Comparison of ENCODE assay signal across 8 cellular contexts in genomic region chr1:59007820-59008598, GRCh38.
DNase-seq lines count a peak whose midpoint lies in the region; ATAC-seq and TF ChIP-seq lines count a peak whose summit lies in the region.

No MANE protein-coding gene starts in this region.

- WGBS in tibial nerve, 2 donors: 21 to 27% methylated on average over 8 of the region's 8 CpGs

- no peak for DNase-seq in left cardiac atrium
- DNase-seq in left ventricle myocardium superior: no peak
- peak; percentile 52 to 75 for DNase-seq in dermis microvascular lymphatic vessel endothelial cell (ENCODE audit: low read depth in 2 of 2)
- peak in 1 of 2 donors; percentile 37 for DNase-seq in uterus
- DNase-seq in iPS-NIHi11 (ENCODE audit: low spot score): no peak
- no peak for DNase-seq in NCI-H446 (lab: John Stamatoyannopoulos, UW)
- no peak for DNase-seq in tibial nerve (ENCODE audit: low spot score in 2 of 2)

- peak overlapping the region; percentile 62 to 69 for H3K27ac ChIP-seq in uterus
- H3K27ac ChIP-seq in tibial nerve: peak overlapping the region in 2 of 4 donors; percentile 40 to 57

- no peaks in the 10 kb centered on the region for H3K36me3 ChIP-seq in uterus
- no peaks in the 10 kb centered on the region for H3K36me3 ChIP-seq in tibial nerve

- peaks cover 5 to 6% of the 10 kb centered on the region in 2 donors for H3K4me1 ChIP-seq in uterus
- H3K4me1 ChIP-seq in tibial nerve: peaks cover 0 to 25% (median 14%) of the 10 kb centered on the region in 4 donors

- TF ChIP-seq CTCF in uterus (IDR thresholded peaks at IDR 0.05) (no peak), tibial nerve (IDR thresholded peaks at IDR 0.05) (no peak)

- peak; percentile 14 to 20 for ATAC-seq in left cardiac atrium
- ATAC-seq in left ventricle myocardium superior: no peak
- ATAC-seq in HG03460 (IDR thresholded peaks at IDR 0.05; ENCODE audit: unreplicated experiment): peak; percentile 51

- H3K27me3 ChIP-seq in uterus (no peaks in the 10 kb centered on the region), tibial nerve (no peaks in the 10 kb centered on the region)

- no peaks in the 10 kb centered on the region for H3K9me3 ChIP-seq in uterus
- H3K9me3 ChIP-seq in tibial nerve: no peaks in the 10 kb centered on the region

- intact Hi-C loops in left cardiac atrium (cut with DNase I): no loop called here
- intact Hi-C loops in left ventricle myocardium superior (cut with micrococcal nuclease): no loop called here
- intact Hi-C loops in uterus (cut with DNase I; ENCODE audit: low total_unique reads): no loop called here

- H3K4me3 ChIP-seq in uterus (no peak overlapping the region), tibial nerve (no peak overlapping the region)

- TF ChIP-seq EP300 in tibial nerve (IDR thresholded peaks at IDR 0.05): no peak

- no peak for TF ChIP-seq POLR2A in uterus (IDR thresholded peaks at IDR 0.05)
- no peak for TF ChIP-seq POLR2A in tibial nerve (IDR thresholded peaks at IDR 0.05)

Comparison
In these comparisons a context has a peak if more than half of its experiments do, and no peak if none do; other contexts are left out.
1. DNase-seq: peak in dermis microvascular lymphatic vessel endothelial cell (2 of 2); none in left cardiac atrium (single experiment), left ventricle myocardium superior (single experiment), iPS-NIHi11 (single experiment), NCI-H446 (0 of 2) and tibial nerve (0 of 2).